18 cellular contexts compared by ENCODE assay signal in the genomic region with DNA sequence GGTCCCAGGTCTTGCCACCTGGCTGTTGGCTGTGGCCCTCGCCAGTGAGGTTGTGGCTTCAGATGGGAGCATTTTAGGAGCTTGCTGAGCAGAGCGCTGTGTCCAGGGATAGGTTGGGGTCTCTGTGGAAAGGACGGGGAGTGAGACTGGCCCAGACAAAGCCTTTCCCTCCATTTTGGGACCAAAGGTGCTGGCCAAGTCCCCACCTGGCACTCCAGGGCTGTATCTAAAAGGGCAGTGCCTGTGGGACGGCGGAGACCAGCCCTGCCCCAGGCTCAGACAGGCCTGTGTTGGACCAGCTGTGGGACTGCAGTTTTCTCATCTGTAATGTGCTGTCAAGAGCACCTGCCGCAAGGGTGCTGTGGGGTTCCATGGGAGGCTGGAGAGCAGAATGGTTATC.
"Had no signal": no experiment of that assay in that cellular context is flagged by ENCODE, and none has a peak within 500 bp of the region (broad histone marks: within the 10 kb centered on the region; RNA-seq: fewer than 3 reads in every experiment).

No MANE protein-coding gene starts in this region.

- H3K27me3 ChIP-seq: thyroid gland, upper lobe of left lung, vagina had no signal

- H3K36me3 Mint-ChIP-seq: naive B cell; stimulated activated effector memory CD8-positive, alpha-beta T cell treated with anti-CD3 and anti-CD28 coated beads, Interleukin-12 subunit alpha, Interleukin-12 subunit beta, amount 100 ng/mL, for 72 hours had no signal

- DNase-seq: esophagus squamous epithelium; hippocampal formation; left colon; left ventricle myocardium superior; naive B cell; stimulated activated CD4-positive, alpha-beta T cell treated with anti-CD3 and anti-CD28 coated beads, Interleukin-4, amount 100 ng/mL, for 1 hour; stimulated activated CD8-positive, alpha-beta memory T cell treated with anti-CD3 and anti-CD28 coated beads, Interleukin-4, amount 100 ng/mL, for 48 hours; stimulated activated naive CD8-positive, alpha-beta T cell treated with anti-CD3 and anti-CD28 coated beads, Interleukin-15, Interleukin-2, amounts not matched to agents 100 U/mL and 50 U/mL, for 24 hours; thyroid gland; upper lobe of left lung had no signal

- H3K9me3 Mint-ChIP-seq: naive B cell; nephron; stimulated activated effector memory CD8-positive, alpha-beta T cell treated with anti-CD3 and anti-CD28 coated beads, Interleukin-12 subunit alpha, Interleukin-12 subunit beta, amount 100 ng/mL, for 72 hours had no signal

- ATAC-seq: left colon; left ventricle myocardium superior; stimulated activated effector memory CD8-positive, alpha-beta T cell treated with anti-CD3 and anti-CD28 coated beads, Interleukin-12 subunit alpha, Interleukin-12 subunit beta, amount 100 ng/mL, for 72 hours; stimulated activated naive CD8-positive, alpha-beta T cell treated with anti-CD3 and anti-CD28 coated beads, Interleukin-15, Interleukin-2, amounts not matched to agents 100 U/mL and 50 U/mL, for 24 hours had no signal

- H3K27ac Mint-ChIP-seq: nephron; stimulated activated effector memory CD8-positive, alpha-beta T cell treated with anti-CD3 and anti-CD28 coated beads, Interleukin-12 subunit alpha, Interleukin-12 subunit beta, amount 100 ng/mL, for 72 hours had no signal

- H3K4me3 ChIP-seq: esophagus squamous epithelium, lung, smooth muscle cell, suprapubic skin, thyroid gland, upper lobe of left lung, vagina had no signal

- H3K36me3 ChIP-seq: esophagus squamous epithelium, neutrophil, suprapubic skin, thyroid gland, upper lobe of left lung, vagina had no signal

- H3K27ac ChIP-seq: esophagus squamous epithelium, neutrophil, suprapubic skin, thyroid gland, upper lobe of left lung, vagina had no signal

- H3K9me3 ChIP-seq: esophagus squamous epithelium, neutrophil, suprapubic skin, thyroid gland, upper lobe of left lung, vagina had no signal

- H3K4me2 ChIP-seq: smooth muscle cell had no signal

- H3K4me3 Mint-ChIP-seq: stimulated activated effector memory CD8-positive, alpha-beta T cell treated with anti-CD3 and anti-CD28 coated beads, Interleukin-12 subunit alpha, Interleukin-12 subunit beta, amount 100 ng/mL, for 72 hours had no signal

- FAIRE-seq: colon had no signal
